ENCODE assay signal across 8 cellular contexts in the genomic region with DNA sequence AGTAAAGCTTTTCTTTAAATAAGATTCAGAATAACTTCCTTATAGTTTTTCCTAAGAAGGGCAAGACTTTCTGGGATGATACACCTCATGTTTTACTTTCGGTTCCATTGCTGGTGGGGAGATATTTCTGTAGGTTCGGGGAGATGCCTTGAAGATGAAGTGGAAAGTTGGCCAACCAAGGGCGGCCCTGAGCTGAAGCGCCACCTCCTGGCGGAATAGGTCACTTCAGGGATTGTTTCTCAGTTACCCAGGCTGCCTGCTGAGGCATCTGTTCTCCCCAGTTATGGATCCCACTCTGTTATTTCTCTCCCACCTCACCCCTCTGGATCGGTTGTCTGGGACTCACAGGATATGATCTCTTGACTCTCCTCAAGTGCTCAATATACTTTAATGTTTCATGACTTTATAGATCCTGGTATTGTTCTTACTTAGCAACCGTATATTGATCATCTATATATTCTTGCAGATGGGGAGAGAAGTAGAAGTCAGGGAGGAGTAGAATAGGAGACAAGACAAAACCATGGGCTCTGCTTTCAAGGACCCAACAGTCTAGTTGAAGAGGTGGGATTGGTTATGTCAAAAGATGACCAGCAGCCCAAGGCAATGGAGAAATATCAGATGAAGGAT. TPM values are rescaled to one million over a fixed set of nuclear protein-coding genes. Genes with fewer than 3 reads are reported as not detected.
A peak's percentile ranks its signal among the peaks of the same experiment; 100 is the strongest.
DNase-seq lines count a peak whose midpoint lies in the region; ATAC-seq, FAIRE-seq and TF ChIP-seq lines count a peak whose summit lies in the region.

No MANE protein-coding gene starts in this region.

- peaks cover 18% of the 10 kb centered on the region for H3K27me3 Mint-ChIP-seq in activated CD4-positive, alpha-beta T cell treated with anti-CD3 and anti-CD28 coated beads, Interleukin-2, amount 10 ng/mL, durations not matched to agents 7 days and 5 days
- peaks cover 1 to 7% (median 6%) of the 10 kb centered on the region in 5 donors for H3K27me3 Mint-ChIP-seq in naive thymus-derived CD8-positive, alpha-beta T cell

- peak; percentile 92 to 95 for ATAC-seq in A549
- peak; percentile 93 for ATAC-seq in HG02642 (IDR thresholded peaks at IDR 0.05; ENCODE audit: poor library complexity, unreplicated experiment)
- peak; percentile 65 to 72 for ATAC-seq in naive thymus-derived CD8-positive, alpha-beta T cell

- no peak overlapping the region for H3K4me2 ChIP-seq in A549

- TF ChIP-seq CTCF in A549 (IDR thresholded peaks at IDR 0.05), result peak; percentile 76
- peak; percentile 82 for TF ChIP-seq CTCF in GM12875 (IDR thresholded peaks at IDR 0.05; ENCODE audit: borderline replicate concordance, insufficient read depth, low read depth, low read length)
- peak in 5 of 7 experiments; percentile 32 to 71 (median 49) for TF ChIP-seq CTCF in stomach (IDR thresholded peaks at IDR 0.05)

- H3K4me1 Mint-ChIP-seq in activated CD4-positive, alpha-beta T cell treated with anti-CD3 and anti-CD28 coated beads, Interleukin-2, amount 10 ng/mL, durations not matched to agents 7 days and 5 days, result no peaks in the 10 kb centered on the region
- H3K4me1 Mint-ChIP-seq in naive thymus-derived CD8-positive, alpha-beta T cell, result peaks cover 0 to 2% (median 0%) of the 10 kb centered on the region in 4 donors

- DNase-seq in A549 (ENCODE audit: low read depth in 1 of 2, low spot score in 1 of 2) (peak; percentile 50 to 60), NCI-H1930 (lab: John Stamatoyannopoulos, UW) (peak; percentile 1 to 13), stomach (peak; percentile 71)
- DNase-seq in activated CD4-positive, alpha-beta T cell treated with anti-CD3 and anti-CD28 coated beads, Interleukin-2, amount 10 ng/mL, durations not matched to agents 7 days and 5 days, result peak; percentile 71
- DNase-seq in effector CD8-positive, alpha-beta T cell (lab: John Stamatoyannopoulos, UW), result peak; percentile 49
- DNase-seq in naive thymus-derived CD8-positive, alpha-beta T cell, result peak; percentile 21 to 76 (median 58)

- H3K27ac Mint-ChIP-seq in activated CD4-positive, alpha-beta T cell treated with anti-CD3 and anti-CD28 coated beads, Interleukin-2, amount 10 ng/mL, durations not matched to agents 7 days and 5 days, result no peak overlapping the region
- H3K27ac Mint-ChIP-seq in naive thymus-derived CD8-positive, alpha-beta T cell, result no peak overlapping the region

- FAIRE-seq in A549 (lab: Jason Lieb, UNC), result no peak

- POLR2A ChIA-PET in A549 (lab: Yijun Ruan, JAX), result no interaction called here
- POLR2A ChIA-PET in activated CD4-positive, alpha-beta T cell treated with anti-CD3 and anti-CD28 coated beads, Interleukin-2, amount 10 ng/mL, durations not matched to agents 7 days and 5 days (lab: Charles Lee), result no interaction called here
- POLR2A ChIA-PET in naive thymus-derived CD8-positive, alpha-beta T cell (lab: Charles Lee), result no interaction called here

- no peaks in the 10 kb centered on the region for H3K36me3 ChIP-seq in stomach

- WGBS in A549 (ENCODE audit: missing lambda C conversion rate), result 14% methylated on average over 7 of the region's 7 CpGs
- WGBS in stomach, 5 donors, result 38 to 49% (median 41%) methylated on average over 7 of the region's 7 CpGs

- no peaks in the 10 kb centered on the region for H3K9me3 Mint-ChIP-seq in activated CD4-positive, alpha-beta T cell treated with anti-CD3 and anti-CD28 coated beads, Interleukin-2, amount 10 ng/mL, durations not matched to agents 7 days and 5 days
- H3K9me3 Mint-ChIP-seq in naive thymus-derived CD8-positive, alpha-beta T cell, result no peaks in the 10 kb centered on the region

- CTCF ChIA-PET in A549 (lab: Yijun Ruan, JAX), result interaction anchor here (0.7 to 3.5 kb wide), 10 partner anchors 8 to 657 kb away, joined by 3 to 9 read pairs (median 4); no protein-coding TSS in a partner anchor
- CTCF ChIA-PET in activated CD4-positive, alpha-beta T cell treated with anti-CD3 and anti-CD28 coated beads, Interleukin-2, amount 10 ng/mL, durations not matched to agents 7 days and 5 days (lab: Charles Lee), result interaction anchor here (0.6 to 1.4 kb wide), 6 partner anchors 11 to 658 kb away, joined by 3 to 4 read pairs (median 3); no protein-coding TSS in a partner anchor

- no peak for TF ChIP-seq POLR2A in A549 (IDR thresholded peaks at IDR 0.05; ENCODE audit: low read length)
- no peak for TF ChIP-seq POLR2A in stomach (IDR thresholded peaks at IDR 0.05)

- H3K4me3 ChIP-seq in A549 (no peak overlapping the region), GM12875 (ENCODE audit: low read depth, low read length) (no peak overlapping the region), stomach (no peak overlapping the region)

- H3K27me3 ChIP-seq in stomach, result no peaks in the 10 kb centered on the region

- H3K4me1 ChIP-seq in A549, result no peaks in the 10 kb centered on the region
- no peaks in the 10 kb centered on the region for H3K4me1 ChIP-seq in stomach

- TF ChIP-seq EP300 in A549 (IDR thresholded peaks at IDR 0.05) (no peak), stomach (IDR thresholded peaks at IDR 0.05) (no peak)

- H3K27ac ChIP-seq in A549 (no peak overlapping the region), stomach (no peak overlapping the region)

- H3K9me3 ChIP-seq in A549 (no peaks in the 10 kb centered on the region), stomach (no peaks in the 10 kb centered on the region)

- TF ChIP-seq RAD21 in A549 (conservative IDR thresholded peaks at IDR 0.05 in 1 of 2, IDR thresholded peaks at IDR 0.05 in 1 of 2), result peak; percentile 70 to 71

- no peaks in the 10 kb centered on the region for H3K36me3 Mint-ChIP-seq in activated CD4-positive, alpha-beta T cell treated with anti-CD3 and anti-CD28 coated beads, Interleukin-2, amount 10 ng/mL, durations not matched to agents 7 days and 5 days (ENCODE audit: low read depth)
- no peaks in the 10 kb centered on the region for H3K36me3 Mint-ChIP-seq in naive thymus-derived CD8-positive, alpha-beta T cell

- intact Hi-C loops in stomach (cut with DNase I; ENCODE audit: low total_unique reads), result loop anchor here (10.0 kb wide), 1 partner anchor 479 kb away; no protein-coding TSS in a partner anchor

- no peak overlapping the region for H3K4me3 Mint-ChIP-seq in activated CD4-positive, alpha-beta T cell treated with anti-CD3 and anti-CD28 coated beads, Interleukin-2, amount 10 ng/mL, durations not matched to agents 7 days and 5 days
- H3K4me3 Mint-ChIP-seq in naive thymus-derived CD8-positive, alpha-beta T cell, result no peak overlapping the region

TF ChIP-seq in A549, 52 proteins besides CTCF, POLR2A, EP300 and RAD21:
- no peak for TF ChIP-seq CBX8 (IDR thresholded peaks at IDR 0.05)
- TF ChIP-seq CEBPB (IDR thresholded peaks at IDR 0.05), result no peak
- no peak for TF ChIP-seq FOSB (CRISPR knock-in tag; IDR thresholded peaks at IDR 0.05)
- no peak for TF ChIP-seq NR3C1 (IDR thresholded peaks at IDR 0.05)
- no peak for TF ChIP-seq RCOR1 (IDR thresholded peaks at IDR 0.05; ENCODE audit: low read depth, low read length)
- TF ChIP-seq CHD2 (IDR thresholded peaks at IDR 0.05; ENCODE audit: low read length, partially characterized antibody), result no peak
- peak; percentile 78 for TF ChIP-seq SMC3 (IDR thresholded peaks at IDR 0.05)
- TF ChIP-seq RFX5 (IDR thresholded peaks at IDR 0.05), result no peak
- TF ChIP-seq RNF2 (IDR thresholded peaks at IDR 0.05; ENCODE audit: borderline replicate concordance, low read depth), result no peak

RNA-seq across cellular contexts. Expression of a gene that starts 23.4 kb away (rescaled TPM):
- polyA plus RNA-seq in A549 (2011; rRNA removed) (0.01 TPM in 1 of 2 replicates, not detected in the other), A549 (2017; fragmentation: RNase III; extraction: RNeasy Plus Mini Kit Qiagen cat#74134 plus additional on column Dnase treatment) (not detected in 3 replicates), stomach (under 1 TPM in 1 of 3 donors, not detected in 2; 0.05 TPM)
- not detected in 2 replicates for polyA plus RNA-seq in A549 (2012; cell fraction: cytosol; rRNA removed)
- polyA plus RNA-seq in A549 (2012; cell fraction: nucleus; rRNA removed), result not detected in 2 replicates
- not detected in 2 replicates for polyA minus RNA-seq in A549 (2011; rRNA and poly(A)+ RNA removed)
- not detected for total RNA-seq in activated CD4-positive, alpha-beta T cell treated with anti-CD3 and anti-CD28 coated beads, Interleukin-2, amount 10 ng/mL, durations not matched to agents 7 days and 5 days
- total RNA-seq in naive thymus-derived CD8-positive, alpha-beta T cell, result under 1 TPM in 1 of 2 experiments, not detected in 1; 0.22 TPM
- polyA plus RNA-seq in naive thymus-derived CD8-positive, alpha-beta T cell, result not detected
- 1 to 10 TPM in 1 of 5 donors, under 1 TPM in 1, not detected in 3; under 0.01 to 2.0 TPM for total RNA-seq in stomach

Comparison
In these comparisons a context has a peak if more than half of its experiments do, and no peak if none do; other contexts are left out.
1. DNase-seq: peak in every context shown above with its lines; median percentile 71 in activated CD4-positive, alpha-beta T cell treated with anti-CD3 and anti-CD28 coated beads, Interleukin-2, amount 10 ng/mL, durations not matched to agents 7 days and 5 days; 71 in stomach; 58 in naive thymus-derived CD8-positive, alpha-beta T cell; 55 in A549; 49 in effector CD8-positive, alpha-beta T cell; 7 in NCI-H1930.